Comparison of ENCODE assay signal across 1 cellular context in the genomic region with DNA sequence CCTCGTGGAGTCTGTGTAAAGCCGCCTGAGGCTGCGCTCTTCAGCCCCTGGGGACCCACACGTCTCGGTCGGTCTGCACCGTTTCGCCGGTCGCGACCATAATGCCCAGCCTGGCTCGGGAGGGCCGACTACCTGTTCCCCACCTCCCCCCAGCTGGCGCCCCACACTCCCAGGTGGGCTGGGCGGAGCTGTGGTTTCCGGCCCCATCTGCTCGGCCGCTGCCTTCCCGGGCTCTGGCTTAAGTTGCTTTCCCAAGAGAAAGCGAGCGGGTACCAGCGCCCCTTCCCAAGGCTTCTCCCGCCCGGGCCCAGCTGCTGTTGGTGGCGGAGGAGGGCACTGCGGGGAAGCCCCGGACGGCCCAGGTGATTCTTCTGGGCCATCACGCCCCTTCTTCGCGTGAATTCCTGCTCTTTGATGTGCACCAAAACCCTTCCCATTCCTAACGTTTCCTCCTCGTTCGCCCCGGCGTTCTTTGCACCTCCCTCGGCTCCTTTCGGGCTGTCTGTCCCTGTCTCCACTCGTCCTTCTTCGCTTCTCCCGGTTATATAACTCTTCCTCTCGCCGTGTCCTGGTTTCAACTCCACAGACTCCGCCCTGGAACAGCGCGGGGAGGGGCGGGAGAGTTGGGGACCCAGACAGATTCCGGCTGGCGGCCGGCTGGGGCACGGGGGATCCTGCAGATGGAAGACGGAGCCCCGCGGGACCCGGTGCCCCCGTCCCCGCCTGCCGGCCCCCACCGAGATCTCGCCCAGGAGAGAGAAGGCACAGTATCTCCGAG.
TF ChIP-seq lines count a peak whose summit lies in the region.

No MANE protein-coding gene starts in this region.

TF ChIP-seq in HepG2, 621 proteins besides CTCF, POLR2A, EP300 and RAD21 (continues in another document):
- TF ChIP-seq KDM2A (CRISPR knock-in tag; IDR thresholded peaks at IDR 0.05; ENCODE audit: borderline replicate concordance, low read depth) (no peak; the same call in 1 of the 2 replicates), ZNF780A (CRISPR knock-in tag; IDR thresholded peaks at IDR 0.05) (0 out of 2 replicates have a peak, but pooled peaks have one; percentile 4), ZFP82 (CRISPR knock-in tag; IDR thresholded peaks at IDR 0.05; ENCODE audit: borderline replicate concordance) (peak; percentile 88; the same call in 1 of the 2 replicates), EZH2 (conservative IDR thresholded peaks at IDR 0.05; ENCODE audit: low read depth, low read length) (no peak), GABPA (IDR thresholded peaks at IDR 0.05; ENCODE audit: low read depth, low read length) (no peak), GABPA (CRISPR knock-in tag; IDR thresholded peaks at IDR 0.05; ENCODE audit: low read depth) (0 out of 2 replicates have a peak, but pooled peaks have one; percentile 4), GZF1 (CRISPR knock-in tag; IDR thresholded peaks at IDR 0.05) (peak; percentile 4; the same call in 1 of the 2 replicates), ZNF563 (CRISPR knock-in tag; IDR thresholded peaks at IDR 0.05) (0 out of 2 replicates have a peak, but pooled peaks have one; percentile 31), SMARCE1 (IDR thresholded peaks at IDR 0.05; ENCODE audit: borderline replicate concordance) (no peak), ZNF34 (CRISPR knock-in tag; IDR thresholded peaks at IDR 0.05; ENCODE audit: borderline replicate concordance) (no peak), ZNF749 (CRISPR knock-in tag; IDR thresholded peaks at IDR 0.05; ENCODE audit: borderline replicate concordance) (no peak), NFYB (CRISPR knock-in tag; IDR thresholded peaks at IDR 0.05) (no peak), ZNF225 (CRISPR knock-in tag; IDR thresholded peaks at IDR 0.05) (peak; percentile 57; the same call in 1 of the 2 replicates), ZNF607 (CRISPR knock-in tag; IDR thresholded peaks at IDR 0.05; ENCODE audit: borderline replicate concordance) (no peak), PCBP1 (IDR thresholded peaks at IDR 0.05; ENCODE audit: borderline replicate concordance, low read depth, low read length) (no peak), ZNF460 (CRISPR knock-in tag; IDR thresholded peaks at IDR 0.05; ENCODE audit: borderline replicate concordance) (no peak), ZNF816 (CRISPR knock-in tag; IDR thresholded peaks at IDR 0.05; ENCODE audit: borderline replicate concordance) (peak; percentile 84), MAZ (IDR thresholded peaks at IDR 0.05; ENCODE audit: borderline replicate concordance, low read depth, low read length) (no peak), MAZ (CRISPR knock-in tag; IDR thresholded peaks at IDR 0.05; ENCODE audit: low read depth) (peak; percentile 43; the same call in 1 of the 2 replicates), NFE2L1 (CRISPR knock-in tag; IDR thresholded peaks at IDR 0.05; ENCODE audit: borderline replicate concordance) (no peak), ZNF678 (CRISPR knock-in tag; IDR thresholded peaks at IDR 0.05) (no peak), ZNF33B (CRISPR knock-in tag; IDR thresholded peaks at IDR 0.05) (no peak; the same call in 1 of the 2 replicates), SOX13 (IDR thresholded peaks at IDR 0.05) (no peak), SOX13 (CRISPR knock-in tag; conservative IDR thresholded peaks at IDR 0.05 in 1 of 2, IDR thresholded peaks at IDR 0.05 in 1 of 2) (no peak), ZFY (CRISPR knock-in tag; IDR thresholded peaks at IDR 0.05) (peak; percentile 16; the same call in 1 of the 2 replicates)
- TF ChIP-seq, protein P1, sequence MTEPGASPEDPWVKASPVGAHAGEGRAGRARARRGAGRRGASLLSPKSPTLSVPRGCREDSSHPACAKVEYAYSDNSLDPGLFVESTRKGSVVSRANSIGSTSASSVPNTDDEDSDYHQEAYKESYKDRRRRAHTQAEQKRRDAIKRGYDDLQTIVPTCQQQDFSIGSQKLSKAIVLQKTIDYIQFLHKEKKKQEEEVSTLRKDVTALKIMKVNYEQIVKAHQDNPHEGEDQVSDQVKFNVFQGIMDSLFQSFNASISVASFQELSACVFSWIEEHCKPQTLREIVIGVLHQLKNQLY (CRISPR knock-in tag; IDR thresholded peaks at IDR 0.05) = no peak
- TF ChIP-seq, protein P2, sequence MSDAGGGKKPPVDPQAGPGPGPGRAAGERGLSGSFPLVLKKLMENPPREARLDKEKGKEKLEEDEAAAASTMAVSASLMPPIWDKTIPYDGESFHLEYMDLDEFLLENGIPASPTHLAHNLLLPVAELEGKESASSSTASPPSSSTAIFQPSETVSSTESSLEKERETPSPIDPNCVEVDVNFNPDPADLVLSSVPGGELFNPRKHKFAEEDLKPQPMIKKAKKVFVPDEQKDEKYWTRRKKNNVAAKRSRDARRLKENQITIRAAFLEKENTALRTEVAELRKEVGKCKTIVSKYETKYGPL (CRISPR knock-in tag; IDR thresholded peaks at IDR 0.05) = peak; percentile 89
- TF ChIP-seq, protein P3, sequence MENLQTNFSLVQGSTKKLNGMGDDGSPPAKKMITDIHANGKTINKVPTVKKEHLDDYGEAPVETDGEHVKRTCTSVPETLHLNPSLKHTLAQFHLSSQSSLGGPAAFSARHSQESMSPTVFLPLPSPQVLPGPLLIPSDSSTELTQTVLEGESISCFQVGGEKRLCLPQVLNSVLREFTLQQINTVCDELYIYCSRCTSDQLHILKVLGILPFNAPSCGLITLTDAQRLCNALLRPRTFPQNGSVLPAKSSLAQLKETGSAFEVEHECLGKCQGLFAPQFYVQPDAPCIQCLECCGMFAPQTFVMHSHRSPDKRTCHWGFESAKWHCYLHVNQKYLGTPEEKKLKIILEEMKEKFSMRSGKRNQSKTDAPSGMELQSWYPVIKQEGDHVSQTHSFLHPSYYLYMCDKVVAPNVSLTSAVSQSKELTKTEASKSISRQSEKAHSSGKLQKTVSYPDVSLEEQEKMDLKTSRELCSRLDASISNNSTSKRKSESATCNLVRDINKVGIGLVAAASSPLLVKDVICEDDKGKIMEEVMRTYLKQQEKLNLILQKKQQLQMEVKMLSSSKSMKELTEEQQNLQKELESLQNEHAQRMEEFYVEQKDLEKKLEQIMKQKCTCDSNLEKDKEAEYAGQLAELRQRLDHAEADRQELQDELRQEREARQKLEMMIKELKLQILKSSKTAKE (CRISPR knock-in tag; IDR thresholded peaks at IDR 0.05; ENCODE audit: borderline replicate concordance) = peak; percentile 60; the same call in 1 of the 2 replicates
- TF ChIP-seq, protein P4, sequence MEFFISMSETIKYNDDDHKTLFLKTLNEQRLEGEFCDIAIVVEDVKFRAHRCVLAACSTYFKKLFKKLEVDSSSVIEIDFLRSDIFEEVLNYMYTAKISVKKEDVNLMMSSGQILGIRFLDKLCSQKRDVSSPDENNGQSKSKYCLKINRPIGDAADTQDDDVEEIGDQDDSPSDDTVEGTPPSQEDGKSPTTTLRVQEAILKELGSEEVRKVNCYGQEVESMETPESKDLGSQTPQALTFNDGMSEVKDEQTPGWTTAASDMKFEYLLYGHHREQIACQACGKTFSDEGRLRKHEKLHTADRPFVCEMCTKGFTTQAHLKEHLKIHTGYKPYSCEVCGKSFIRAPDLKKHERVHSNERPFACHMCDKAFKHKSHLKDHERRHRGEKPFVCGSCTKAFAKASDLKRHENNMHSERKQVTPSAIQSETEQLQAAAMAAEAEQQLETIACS (CRISPR knock-in tag; IDR thresholded peaks at IDR 0.05) = peak; percentile 34; the same call in 1 of the 2 replicates
- TF ChIP-seq, protein P5, sequence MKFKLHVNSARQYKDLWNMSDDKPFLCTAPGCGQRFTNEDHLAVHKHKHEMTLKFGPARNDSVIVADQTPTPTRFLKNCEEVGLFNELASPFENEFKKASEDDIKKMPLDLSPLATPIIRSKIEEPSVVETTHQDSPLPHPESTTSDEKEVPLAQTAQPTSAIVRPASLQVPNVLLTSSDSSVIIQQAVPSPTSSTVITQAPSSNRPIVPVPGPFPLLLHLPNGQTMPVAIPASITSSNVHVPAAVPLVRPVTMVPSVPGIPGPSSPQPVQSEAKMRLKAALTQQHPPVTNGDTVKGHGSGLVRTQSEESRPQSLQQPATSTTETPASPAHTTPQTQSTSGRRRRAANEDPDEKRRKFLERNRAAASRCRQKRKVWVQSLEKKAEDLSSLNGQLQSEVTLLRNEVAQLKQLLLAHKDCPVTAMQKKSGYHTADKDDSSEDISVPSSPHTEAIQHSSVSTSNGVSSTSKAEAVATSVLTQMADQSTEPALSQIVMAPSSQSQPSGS (CRISPR knock-in tag; IDR thresholded peaks at IDR 0.05) = no peak
- TF ChIP-seq, protein P6, sequence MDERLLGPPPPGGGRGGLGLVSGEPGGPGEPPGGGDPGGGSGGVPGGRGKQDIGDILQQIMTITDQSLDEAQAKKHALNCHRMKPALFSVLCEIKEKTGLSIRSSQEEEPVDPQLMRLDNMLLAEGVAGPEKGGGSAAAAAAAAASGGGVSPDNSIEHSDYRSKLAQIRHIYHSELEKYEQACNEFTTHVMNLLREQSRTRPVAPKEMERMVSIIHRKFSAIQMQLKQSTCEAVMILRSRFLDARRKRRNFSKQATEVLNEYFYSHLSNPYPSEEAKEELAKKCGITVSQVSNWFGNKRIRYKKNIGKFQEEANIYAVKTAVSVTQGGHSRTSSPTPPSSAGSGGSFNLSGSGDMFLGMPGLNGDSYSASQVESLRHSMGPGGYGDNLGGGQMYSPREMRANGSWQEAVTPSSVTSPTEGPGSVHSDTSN (CRISPR knock-in tag; IDR thresholded peaks at IDR 0.05) = no peak
- TF ChIP-seq, protein P7, sequence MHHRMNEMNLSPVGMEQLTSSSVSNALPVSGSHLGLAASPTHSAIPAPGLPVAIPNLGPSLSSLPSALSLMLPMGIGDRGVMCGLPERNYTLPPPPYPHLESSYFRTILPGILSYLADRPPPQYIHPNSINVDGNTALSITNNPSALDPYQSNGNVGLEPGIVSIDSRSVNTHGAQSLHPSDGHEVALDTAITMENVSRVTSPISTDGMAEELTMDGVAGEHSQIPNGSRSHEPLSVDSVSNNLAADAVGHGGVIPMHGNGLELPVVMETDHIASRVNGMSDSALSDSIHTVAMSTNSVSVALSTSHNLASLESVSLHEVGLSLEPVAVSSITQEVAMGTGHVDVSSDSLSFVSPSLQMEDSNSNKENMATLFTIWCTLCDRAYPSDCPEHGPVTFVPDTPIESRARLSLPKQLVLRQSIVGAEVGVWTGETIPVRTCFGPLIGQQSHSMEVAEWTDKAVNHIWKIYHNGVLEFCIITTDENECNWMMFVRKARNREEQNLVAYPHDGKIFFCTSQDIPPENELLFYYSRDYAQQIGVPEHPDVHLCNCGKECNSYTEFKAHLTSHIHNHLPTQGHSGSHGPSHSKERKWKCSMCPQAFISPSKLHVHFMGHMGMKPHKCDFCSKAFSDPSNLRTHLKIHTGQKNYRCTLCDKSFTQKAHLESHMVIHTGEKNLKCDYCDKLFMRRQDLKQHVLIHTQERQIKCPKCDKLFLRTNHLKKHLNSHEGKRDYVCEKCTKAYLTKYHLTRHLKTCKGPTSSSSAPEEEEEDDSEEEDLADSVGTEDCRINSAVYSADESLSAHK (CRISPR knock-in tag; IDR thresholded peaks at IDR 0.05; ENCODE audit: borderline replicate concordance) = no peak
- TF ChIP-seq, protein P8, sequence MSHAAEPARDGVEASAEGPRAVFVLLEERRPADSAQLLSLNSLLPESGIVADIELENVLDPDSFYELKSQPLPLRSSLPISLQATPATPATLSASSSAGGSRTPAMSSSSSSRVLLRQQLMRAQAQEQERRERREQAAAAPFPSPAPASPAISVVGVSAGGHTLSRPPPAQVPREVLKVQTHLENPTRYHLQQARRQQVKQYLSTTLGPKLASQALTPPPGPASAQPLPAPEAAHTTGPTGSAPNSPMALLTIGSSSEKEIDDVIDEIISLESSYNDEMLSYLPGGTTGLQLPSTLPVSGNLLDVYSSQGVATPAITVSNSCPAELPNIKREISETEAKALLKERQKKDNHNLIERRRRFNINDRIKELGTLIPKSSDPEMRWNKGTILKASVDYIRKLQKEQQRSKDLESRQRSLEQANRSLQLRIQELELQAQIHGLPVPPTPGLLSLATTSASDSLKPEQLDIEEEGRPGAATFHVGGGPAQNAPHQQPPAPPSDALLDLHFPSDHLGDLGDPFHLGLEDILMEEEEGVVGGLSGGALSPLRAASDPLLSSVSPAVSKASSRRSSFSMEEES (CRISPR knock-in tag; IDR thresholded peaks at IDR 0.05) = no peak
- TF ChIP-seq, protein P9, sequence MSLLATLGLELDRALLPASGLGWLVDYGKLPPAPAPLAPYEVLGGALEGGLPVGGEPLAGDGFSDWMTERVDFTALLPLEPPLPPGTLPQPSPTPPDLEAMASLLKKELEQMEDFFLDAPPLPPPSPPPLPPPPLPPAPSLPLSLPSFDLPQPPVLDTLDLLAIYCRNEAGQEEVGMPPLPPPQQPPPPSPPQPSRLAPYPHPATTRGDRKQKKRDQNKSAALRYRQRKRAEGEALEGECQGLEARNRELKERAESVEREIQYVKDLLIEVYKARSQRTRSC (CRISPR knock-in tag; IDR thresholded peaks at IDR 0.05; ENCODE audit: low read depth) = no peak
- TF ChIP-seq, protein P10, sequence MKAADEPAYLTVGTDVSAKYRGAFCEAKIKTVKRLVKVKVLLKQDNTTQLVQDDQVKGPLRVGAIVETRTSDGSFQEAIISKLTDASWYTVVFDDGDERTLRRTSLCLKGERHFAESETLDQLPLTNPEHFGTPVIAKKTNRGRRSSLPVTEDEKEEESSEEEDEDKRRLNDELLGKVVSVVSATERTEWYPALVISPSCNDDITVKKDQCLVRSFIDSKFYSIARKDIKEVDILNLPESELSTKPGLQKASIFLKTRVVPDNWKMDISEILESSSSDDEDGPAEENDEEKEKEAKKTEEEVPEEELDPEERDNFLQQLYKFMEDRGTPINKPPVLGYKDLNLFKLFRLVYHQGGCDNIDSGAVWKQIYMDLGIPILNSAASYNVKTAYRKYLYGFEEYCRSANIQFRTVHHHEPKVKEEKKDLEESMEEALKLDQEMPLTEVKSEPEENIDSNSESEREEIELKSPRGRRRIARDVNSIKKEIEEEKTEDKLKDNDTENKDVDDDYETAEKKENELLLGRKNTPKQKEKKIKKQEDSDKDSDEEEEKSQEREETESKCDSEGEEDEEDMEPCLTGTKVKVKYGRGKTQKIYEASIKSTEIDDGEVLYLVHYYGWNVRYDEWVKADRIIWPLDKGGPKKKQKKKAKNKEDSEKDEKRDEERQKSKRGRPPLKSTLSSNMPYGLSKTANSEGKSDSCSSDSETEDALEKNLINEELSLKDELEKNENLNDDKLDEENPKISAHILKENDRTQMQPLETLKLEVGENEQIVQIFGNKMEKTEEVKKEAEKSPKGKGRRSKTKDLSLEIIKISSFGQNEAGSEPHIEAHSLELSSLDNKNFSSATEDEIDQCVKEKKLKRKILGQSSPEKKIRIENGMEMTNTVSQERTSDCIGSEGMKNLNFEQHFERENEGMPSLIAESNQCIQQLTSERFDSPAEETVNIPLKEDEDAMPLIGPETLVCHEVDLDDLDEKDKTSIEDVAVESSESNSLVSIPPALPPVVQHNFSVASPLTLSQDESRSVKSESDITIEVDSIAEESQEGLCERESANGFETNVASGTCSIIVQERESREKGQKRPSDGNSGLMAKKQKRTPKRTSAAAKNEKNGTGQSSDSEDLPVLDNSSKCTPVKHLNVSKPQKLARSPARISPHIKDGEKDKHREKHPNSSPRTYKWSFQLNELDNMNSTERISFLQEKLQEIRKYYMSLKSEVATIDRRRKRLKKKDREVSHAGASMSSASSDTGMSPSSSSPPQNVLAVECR (CRISPR knock-in tag; IDR thresholded peaks at IDR 0.05; ENCODE audit: borderline replicate concordance) = no peak
